In genomic region chr10:44978213-44978569, GRCh38 we compare ENCODE assay signal across 1 cellular context.
TF ChIP-seq lines count a peak whose summit lies in the region.

No MANE protein-coding gene starts in this region.

TF ChIP-seq in HepG2, 621 proteins besides CTCF, POLR2A, EP300 and RAD21 (continued from another document):
- TF ChIP-seq ZNF737 (CRISPR knock-in tag; IDR thresholded peaks at IDR 0.05; ENCODE audit: borderline replicate concordance) (no peak), PAX8 (CRISPR knock-in tag; IDR thresholded peaks at IDR 0.05; ENCODE audit: borderline replicate concordance) (0 out of 2 replicates have a peak, but pooled peaks have one; percentile 27), CENPBD1 (CRISPR knock-in tag; IDR thresholded peaks at IDR 0.05; ENCODE audit: borderline replicate concordance, low read depth) (no peak), ZNF558 (CRISPR knock-in tag; IDR thresholded peaks at IDR 0.05; ENCODE audit: borderline replicate concordance) (0 out of 2 replicates have a peak, but pooled peaks have one; percentile 18)
